ENCODE assay signal across 14 cellular contexts in genomic region chr7:26858735-26859134, GRCh38. TPM values are rescaled to one million over a fixed set of nuclear protein-coding genes. Genes with fewer than 3 reads are reported as not detected.
DNase-seq lines count a peak whose midpoint lies in the region; ATAC-seq, FAIRE-seq and TF ChIP-seq lines count a peak whose summit lies in the region.
"Had no signal": no experiment of that assay in that cellular context is flagged by ENCODE, and none has a peak within 500 bp of the region (broad histone marks: within the 10 kb centered on the region; RNA-seq: fewer than 3 reads in every experiment).

No MANE protein-coding gene starts in this region.

- no peak for DNase-seq in GM19239 (ENCODE audit: insufficient read length, low spot score)
- DNase-seq in SW480 (ENCODE audit: low spot score), result peak; percentile 67
- DNase-seq in iPS-NIHi7 (ENCODE audit: extremely low spot score), result peak; percentile 11
- DNase-seq in posterior cingulate gyrus, result no peak
- DNase-seq in activated CD8-positive, alpha-beta T cell treated with anti-CD3 and anti-CD28 coated beads, Interleukin-2, amount 10 ng/mL, durations not matched to agents 7 days and 5 days, result no peak
- DNase-seq in foreskin melanocyte, result no peak
- DNase-seq in activated CD4-positive, alpha-beta T cell treated with anti-CD3 and anti-CD28 coated beads for 4 hours, result no peak
- DNase-seq: activated CD4-positive, alpha-beta T cell treated with anti-CD3 and anti-CD28 coated beads, Interleukin-2, amount 50 U/mL, for 48 hours; left ventricle myocardium inferior; NCI-H187; SHP77 had no signal

- H3K4me3 Mint-ChIP-seq in activated CD8-positive, alpha-beta T cell treated with anti-CD3 and anti-CD28 coated beads, Interleukin-2, amount 10 ng/mL, durations not matched to agents 7 days and 5 days, result no peak overlapping the region

- H3K9me3 Mint-ChIP-seq in activated CD8-positive, alpha-beta T cell treated with anti-CD3 and anti-CD28 coated beads, Interleukin-2, amount 10 ng/mL, durations not matched to agents 7 days and 5 days (ENCODE audit: insufficient read depth), result no peaks in the 10 kb centered on the region

- H3K4me3 ChIP-seq in neutrophil (ENCODE audit: low read depth in 1 of 2, low read length in 1 of 2), result no peak overlapping the region
- H3K4me3 ChIP-seq: left ventricle myocardium inferior had no signal

- peaks cover 2% of the 10 kb centered on the region for H3K36me3 ChIP-seq in neutrophil
- H3K36me3 ChIP-seq: left ventricle myocardium inferior had no signal

- no peak for ATAC-seq in activated CD8-positive, alpha-beta T cell treated with anti-CD3 and anti-CD28 coated beads, Interleukin-2, amount 10 ng/mL, durations not matched to agents 7 days and 5 days

- CTCF ChIA-PET in activated CD8-positive, alpha-beta T cell treated with anti-CD3 and anti-CD28 coated beads, Interleukin-2, amount 10 ng/mL, durations not matched to agents 7 days and 5 days (lab: Charles Lee), result no interaction called here

- intact Hi-C loops in posterior cingulate gyrus (cut with DNase I), result no loop called here

- peaks cover 10% of the 10 kb centered on the region for H3K4me1 Mint-ChIP-seq in activated CD8-positive, alpha-beta T cell treated with anti-CD3 and anti-CD28 coated beads, Interleukin-2, amount 10 ng/mL, durations not matched to agents 7 days and 5 days (ENCODE audit: low read depth)

- H3K4me1 ChIP-seq in neutrophil (ENCODE audit: control insufficient read depth in 1 of 2, insufficient read depth in 1 of 2, low read depth in 1 of 2, low read length in 1 of 2), result peaks cover 62 to 78% of the 10 kb centered on the region in 2 experiments

- H3K27ac ChIP-seq in neutrophil, result peak overlapping the region; percentile 81
- H3K27ac ChIP-seq: dorsolateral prefrontal cortex, left ventricle myocardium inferior had no signal

- H3K36me3 Mint-ChIP-seq in activated CD8-positive, alpha-beta T cell treated with anti-CD3 and anti-CD28 coated beads, Interleukin-2, amount 10 ng/mL, durations not matched to agents 7 days and 5 days (ENCODE audit: low read depth), result no peaks in the 10 kb centered on the region

- TF ChIP-seq CTCF in neutrophil (IDR thresholded peaks at IDR 0.05), result no peak

- POLR2A ChIA-PET in activated CD8-positive, alpha-beta T cell treated with anti-CD3 and anti-CD28 coated beads, Interleukin-2, amount 10 ng/mL, durations not matched to agents 7 days and 5 days (lab: Charles Lee), result no interaction called here

- H3K27me3 Mint-ChIP-seq in activated CD8-positive, alpha-beta T cell treated with anti-CD3 and anti-CD28 coated beads, Interleukin-2, amount 10 ng/mL, durations not matched to agents 7 days and 5 days (ENCODE audit: low read depth), result peaks cover 49% of the 10 kb centered on the region

- peak; percentile 23 for FAIRE-seq in GM19239 (lab: Jason Lieb, UNC)
- FAIRE-seq: D721Med had no signal

- H3K9me3 ChIP-seq in neutrophil, result no peaks in the 10 kb centered on the region
- H3K9me3 ChIP-seq: left ventricle myocardium inferior had no signal

- H3K27me3 ChIP-seq in neutrophil, result no peaks in the 10 kb centered on the region

- H3K27ac Mint-ChIP-seq in activated CD8-positive, alpha-beta T cell treated with anti-CD3 and anti-CD28 coated beads, Interleukin-2, amount 10 ng/mL, durations not matched to agents 7 days and 5 days, result no peak overlapping the region

RNA-seq across cellular contexts. Expression of gene SKAP2, which starts 5.7 kb away (rescaled TPM):
- total RNA-seq in activated CD8-positive, alpha-beta T cell treated with anti-CD3 and anti-CD28 coated beads, Interleukin-2, amount 10 ng/mL, durations not matched to agents 7 days and 5 days, result 10 to 100 TPM in 1 of 2 experiments, 1 to 10 TPM in 1; 9.7 to 12.5 TPM

Comparison
In these comparisons a context has a peak if more than half of its experiments do, and no peak if none do; other contexts are left out.
1. DNase-seq: peak in SW480 (single experiment) and iPS-NIHi7 (single experiment); none in GM19239 (single experiment), posterior cingulate gyrus (0 of 10), activated CD8-positive, alpha-beta T cell treated with anti-CD3 and anti-CD28 coated beads, Interleukin-2, amount 10 ng/mL, durations not matched to agents 7 days and 5 days (single experiment), foreskin melanocyte (single experiment) and activated CD4-positive, alpha-beta T cell treated with anti-CD3 and anti-CD28 coated beads for 4 hours (0 of 2).